In the genomic region with DNA sequence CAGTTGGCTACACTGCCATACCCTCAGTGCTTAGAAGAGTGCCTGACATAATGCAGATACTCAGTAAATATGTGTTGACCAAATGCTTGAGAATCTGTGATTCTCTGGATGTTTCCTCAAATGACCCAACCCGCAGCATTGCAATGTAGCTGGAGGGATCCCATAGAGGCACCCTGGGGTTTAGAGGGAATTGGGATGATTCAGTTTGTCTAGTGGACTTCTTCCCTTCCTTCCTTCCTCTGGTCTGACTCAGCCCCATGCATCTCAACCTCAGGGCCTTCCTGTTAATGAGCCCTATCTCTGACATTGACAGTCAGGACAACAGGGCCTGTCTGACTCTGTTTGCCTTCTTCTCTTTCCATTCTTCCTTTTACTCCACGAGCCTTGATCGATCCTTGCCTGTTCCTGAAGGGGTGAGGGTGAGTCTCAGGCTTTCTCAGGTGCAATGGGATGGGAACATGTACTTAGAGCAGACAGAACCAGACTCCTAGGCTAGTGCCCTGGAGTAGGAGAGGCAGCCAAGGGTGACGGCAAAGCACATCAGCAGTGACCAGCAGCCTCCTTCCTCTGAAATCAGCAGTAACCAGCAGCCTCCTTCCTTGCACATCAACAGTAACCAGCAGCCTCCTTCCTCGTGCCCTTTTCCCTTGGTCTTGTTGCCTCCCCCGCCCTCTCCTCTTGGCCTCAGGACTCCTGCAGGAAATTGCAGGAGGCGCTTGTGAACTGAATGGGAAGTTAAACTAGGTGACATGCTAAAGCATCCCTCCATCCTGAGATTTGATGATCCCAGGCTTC, we compare ENCODE assay signal across 23 cellular contexts.
DNase-seq lines count a peak whose midpoint lies in the region; ATAC-seq and TF ChIP-seq lines count a peak whose summit lies in the region.
"Had no signal": no experiment of that assay in that cellular context is flagged by ENCODE, and none has a peak within 500 bp of the region (broad histone marks: within the 10 kb centered on the region; RNA-seq: fewer than 3 reads in every experiment).

No MANE protein-coding gene starts in this region.

- H3K27ac ChIP-seq in IMR-90 (ENCODE audit: insufficient read depth, low read length): no peak overlapping the region
- H3K27ac ChIP-seq: neutrophil, uterus had no signal

- peak overlapping the region; percentile 21; the same call in 1 of the 2 replicates for H2BK120ac ChIP-seq in IMR-90 (ENCODE audit: low read depth, low read length)

- H2AK9ac ChIP-seq in IMR-90 (replicated peaks; ENCODE audit: low read depth, low read length, poor library complexity): no peak overlapping the region

- peak overlapping the region; percentile 18; the same call in 1 of the 2 replicates for H4K91ac ChIP-seq in IMR-90 (ENCODE audit: insufficient read depth, low read depth, low read length)

- no peak for TF ChIP-seq POLR2A in IMR-90 (IDR thresholded peaks at IDR 0.05; ENCODE audit: low read depth, low read length)

- CTCF ChIA-PET in IMR-90 (lab: Yijun Ruan, JAX): no interaction called here

- H3K23ac ChIP-seq in IMR-90 (ENCODE audit: low read depth, low read length): no peak overlapping the region

- no peak overlapping the region for H3K18ac ChIP-seq in IMR-90 (ENCODE audit: low read depth, low read length)

- no peak; the same call in 1 of the 2 replicates for ATAC-seq in IMR-90 (ENCODE audit: low read depth)
- ATAC-seq in GM18511 (IDR thresholded peaks at IDR 0.05; ENCODE audit: unreplicated experiment): no peak
- no peak for ATAC-seq in GM21423 (IDR thresholded peaks at IDR 0.05; ENCODE audit: unreplicated experiment)
- ATAC-seq: activated CD4-positive, CD25-positive, alpha-beta regulatory T cell treated with anti-CD3 and anti-CD28 coated beads, Interleukin-2, amount 50 U/mL, for 24 hours; activated CD8-positive, alpha-beta memory T cell treated with anti-CD3 and anti-CD28 coated beads, Interleukin-2, amount 10 ng/mL, durations not matched to agents 7 days and 5 days; esophagus mucosa; left cardiac atrium; mucosa of descending colon; stimulated activated naive CD8-positive, alpha-beta T cell treated with anti-CD3 and anti-CD28 coated beads, Interleukin-15, amount 100 ng/mL, for 72 hours; T-cell had no signal

- peak; percentile 28 for DNase-seq in AG09309 (ENCODE audit: low read depth)
- DNase-seq in IMR-90: peak; percentile 59
- DNase-seq in cardiac fibroblast (ENCODE audit: low read depth in 2 of 2): peak; percentile 27 to 88
- DNase-seq in lung microvascular endothelial cell (ENCODE audit: low read depth in 2 of 2): peak; percentile 16 to 72
- no peak for DNase-seq in G401 (ENCODE audit: low spot score)
- DNase-seq in NCI-H748 (lab: John Stamatoyannopoulos, UW; ENCODE audit: unreplicated experiment): no peak
- DNase-seq: activated CD8-positive, alpha-beta memory T cell treated with anti-CD3 and anti-CD28 coated beads, Interleukin-2, amount 10 ng/mL, durations not matched to agents 7 days and 5 days; activated gamma-delta T cell treated with Interleukin-2 at 50 U/mL for 16 hours; BE2C; hypothalamus; left cardiac atrium; mucosa of descending colon; NCI-H1048; NCI-H82; RPMI8226; stimulated activated naive CD8-positive, alpha-beta T cell treated with anti-CD3 and anti-CD28 coated beads, Interleukin-15, amount 100 ng/mL, for 72 hours; T-cell; uterus had no signal

- no peak overlapping the region for H3K56ac ChIP-seq in IMR-90 (ENCODE audit: extremely low read depth, insufficient read depth, low read length)

- H2BK5ac ChIP-seq in IMR-90 (ENCODE audit: low read depth, low read length, poor library complexity, severe bottlenecking): no peak overlapping the region

- H3K4me1 ChIP-seq in IMR-90 (ENCODE audit: control insufficient read depth, insufficient read depth, low read length): peaks cover 10% of the 10 kb centered on the region
- H3K4me1 ChIP-seq: uterus had no signal

- no peaks in the 10 kb centered on the region for H3K9me3 ChIP-seq in IMR-90 (ENCODE audit: control insufficient read depth, insufficient read depth, low read length)
- H3K9me3 ChIP-seq: BE2C, mucosa of descending colon, neutrophil, uterus had no signal

- no peak overlapping the region for H3K9ac ChIP-seq in IMR-90 (ENCODE audit: low read depth, low read length)

- POLR2A ChIA-PET in IMR-90 (lab: Charles Lee; ENCODE audit: unreplicated experiment): interaction anchor here (0.6 kb wide), 1 partner anchor 10 kb away, joined by 4 read pairs; no protein-coding TSS in a partner anchor

- no peak overlapping the region for H3K4me2 ChIP-seq in IMR-90 (ENCODE audit: low read depth, low read length)

- no peak overlapping the region for H3K14ac ChIP-seq in IMR-90 (replicated peaks; ENCODE audit: low read depth, low read length)

- H4K8ac ChIP-seq in IMR-90 (ENCODE audit: low read depth in 2 of 2, low read length in 2 of 2): no peak overlapping the region; a peak in 1 of 4 replicates

- no peak overlapping the region for H4K5ac ChIP-seq in IMR-90 (ENCODE audit: low read depth, low read length)

- no peak overlapping the region for H3K4me3 ChIP-seq in AG09309 (ENCODE audit: control insufficient read depth, low read depth, low read length)
- no peak overlapping the region for H3K4me3 ChIP-seq in IMR-90 (ENCODE audit: insufficient read depth, low read depth, low read length)
- H3K4me3 ChIP-seq in cardiac fibroblast (replicated peaks in 1 of 2; ENCODE audit: low read depth in 2 of 2, low read length in 2 of 2): no peak overlapping the region
- H3K4me3 ChIP-seq: mucosa of descending colon, uterus had no signal

- H2BK15ac ChIP-seq in IMR-90 (ENCODE audit: low read depth, low read length): no peak overlapping the region

- intact Hi-C loops in IMR-90 (cut with micrococcal nuclease): loop anchor here (10.0 kb wide), 1 partner anchor 531 kb away; no protein-coding TSS in a partner anchor

- H3K36me3 ChIP-seq in IMR-90 (ENCODE audit: control insufficient read depth, insufficient read depth, low read length): no peaks in the 10 kb centered on the region
- H3K36me3 ChIP-seq: BE2C, uterus had no signal

- 0 out of 2 replicates have a peak overlapping the region, but pooled peaks have one; percentile 7 for H2AK5ac ChIP-seq in IMR-90 (ENCODE audit: low read depth, low read length)

- TF ChIP-seq RAD21 in IMR-90 (IDR thresholded peaks at IDR 0.05; ENCODE audit: low read length): no peak

- H4K20me1 ChIP-seq in IMR-90 (ENCODE audit: insufficient read depth, low read length): peaks cover 4% of the 10 kb centered on the region; the same call in 1 of the 2 replicates

- peak overlapping the region; percentile 49 for H3K4ac ChIP-seq in IMR-90 (ENCODE audit: low read depth, low read length)

- H3K9me1 ChIP-seq in IMR-90 (ENCODE audit: insufficient read depth, low read length): peaks cover 9% of the 10 kb centered on the region; the same call in 1 of the 2 replicates

- BruUV-seq in IMR-90 (replicated peaks; lab: Mats Ljungman, UMichigan): no TSS peak

- peak overlapping the region; percentile 61 for H2AFZ ChIP-seq in IMR-90 (replicated peaks; ENCODE audit: low read length, poor library complexity)

- H2BK20ac ChIP-seq in IMR-90 (ENCODE audit: low read depth, low read length): peak overlapping the region; percentile 16; the same call in 1 of the 2 replicates

- no peaks in the 10 kb centered on the region for H3K79me1 ChIP-seq in IMR-90 (ENCODE audit: low read depth in 1 of 2, low read length in 2 of 2)

- in situ Hi-C loops in IMR-90 (cut with MboI; ENCODE audit: low sequenced_read_pairs): no loop called here
- in situ Hi-C loops in G401 (cut with HindIII; ENCODE audit: low sequenced_read_pairs): no loop called here

- WGBS in IMR-90 (ENCODE audit: extremely low coverage in 2 of 2, insufficient read length in 1 of 2), 2 experiments: no CpG with 5 or more reads among the region's 7 CpGs

- no peaks in the 10 kb centered on the region for H3K27me3 ChIP-seq in IMR-90 (ENCODE audit: control insufficient read depth, insufficient read depth, low read length)
- H3K27me3 ChIP-seq: BE2C, neutrophil, uterus had no signal

- no peak for TF ChIP-seq CTCF in AG09309 (IDR thresholded peaks at IDR 0.05; ENCODE audit: control insufficient read depth, insufficient read depth, low read depth, low read length, missing control alignments)
- TF ChIP-seq CTCF in IMR-90 (conservative IDR thresholded peaks at IDR 0.05; ENCODE audit: low read depth, low read length): no peak
- no peak for TF ChIP-seq CTCF in cardiac fibroblast (IDR thresholded peaks at IDR 0.05; ENCODE audit: low read depth, low read length)

- dilution Hi-C loops in IMR-90 (cut with HindIII; ENCODE audit: low sequenced_read_pairs, unreplicated experiment): no loop called here

TF ChIP-seq in IMR-90, 13 proteins besides CTCF, POLR2A, EP300 and RAD21:
- no peak for TF ChIP-seq RFX5 (IDR thresholded peaks at IDR 0.05; ENCODE audit: low read depth, low read length)
- TF ChIP-seq, protein P1, sequence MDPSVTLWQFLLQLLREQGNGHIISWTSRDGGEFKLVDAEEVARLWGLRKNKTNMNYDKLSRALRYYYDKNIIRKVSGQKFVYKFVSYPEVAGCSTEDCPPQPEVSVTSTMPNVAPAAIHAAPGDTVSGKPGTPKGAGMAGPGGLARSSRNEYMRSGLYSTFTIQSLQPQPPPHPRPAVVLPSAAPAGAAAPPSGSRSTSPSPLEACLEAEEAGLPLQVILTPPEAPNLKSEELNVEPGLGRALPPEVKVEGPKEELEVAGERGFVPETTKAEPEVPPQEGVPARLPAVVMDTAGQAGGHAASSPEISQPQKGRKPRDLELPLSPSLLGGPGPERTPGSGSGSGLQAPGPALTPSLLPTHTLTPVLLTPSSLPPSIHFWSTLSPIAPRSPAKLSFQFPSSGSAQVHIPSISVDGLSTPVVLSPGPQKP (IDR thresholded peaks at IDR 0.05; ENCODE audit: borderline replicate concordance, low read depth, low read length): no peak
- no peak for TF ChIP-seq NFE2L2 (IDR thresholded peaks at IDR 0.05; ENCODE audit: low read depth, low read length)

Comparison
In these comparisons a context has a peak if more than half of its experiments do, and no peak if none do; other contexts are left out.
1. DNase-seq: peak in AG09309 (single experiment), IMR-90 (single experiment), cardiac fibroblast (2 of 2) and lung microvascular endothelial cell (2 of 2); none in G401 (single experiment) and NCI-H748 (single experiment).